Comparison of ENCODE assay signal across 29 cellular contexts in genomic region chr6:17790486-17790885, GRCh38.
"Had no signal": no experiment of that assay in that cellular context is flagged by ENCODE, and none has a peak within 500 bp of the region (broad histone marks: within the 10 kb centered on the region; RNA-seq: fewer than 3 reads in every experiment).

No MANE protein-coding gene starts in this region.

- H3K36me3 Mint-ChIP-seq: activated naive CD8-positive, alpha-beta T cell; naive thymus-derived CD8-positive, alpha-beta T cell had no signal

- H3K4me1 Mint-ChIP-seq: naive thymus-derived CD8-positive, alpha-beta T cell; neural crest cell; T-helper 17 cell; WTC11 had no signal

- H3K27me3 ChIP-seq: adrenal gland, ascending aorta, gastroesophageal sphincter, right atrium auricular region, testis, transverse colon had no signal

- ATAC-seq: activated CD8-positive, alpha-beta T cell treated with anti-CD3 and anti-CD28 coated beads, Interleukin-2, amount 10 ng/mL, durations not matched to agents 7 days and 5 days; activated T-cell treated with anti-CD3 and anti-CD28 coated beads, Interleukin-2, amount 50 U/mL, for 72 hours; gastroesophageal sphincter; left colon; naive thymus-derived CD8-positive, alpha-beta T cell; stimulated activated naive CD8-positive, alpha-beta T cell treated with anti-CD3 and anti-CD28 coated beads, Interleukin-15, Interleukin-2, amounts not matched to agents 100 U/mL and 50 U/mL, for 24 hours; T-helper 17 cell; WTC11 had no signal

- H3K4me1 ChIP-seq: adrenal gland, ascending aorta, gastroesophageal sphincter, parathyroid adenoma, psoas muscle, right atrium auricular region, testis, transverse colon had no signal

- H3K79me2 ChIP-seq: parathyroid adenoma had no signal

- H3K4me3 ChIP-seq: adrenal gland, ascending aorta, gastroesophageal sphincter, psoas muscle, right atrium auricular region, testis, transverse colon had no signal

- H2AFZ ChIP-seq: parathyroid adenoma had no signal

- DNase-seq: activated CD8-positive, alpha-beta T cell treated with anti-CD3 and anti-CD28 coated beads, Interleukin-2, amount 10 ng/mL, durations not matched to agents 7 days and 5 days; activated naive CD4-positive, alpha-beta T cell treated with Interleukin-2 at 50 U/mL for 16 hours; activated T-cell treated with anti-CD3 and anti-CD28 coated beads for 4 hours; activated T-cell treated with anti-CD3 and anti-CD28 coated beads, Interleukin-2, amount 50 U/mL, for 72 hours; adrenal gland; cortex of kidney; head of caudate nucleus; hippocampal formation; kidney; left colon; mammary epithelial cell; midbrain; naive thymus-derived CD8-positive, alpha-beta T cell; nucleus accumbens; psoas muscle; stimulated activated CD4-positive, alpha-beta T cell treated with anti-CD3 and anti-CD28 coated beads, Interleukin-2, amount 100 ng/mL, for 48 hours; stimulated activated naive CD8-positive, alpha-beta T cell treated with anti-CD3 and anti-CD28 coated beads, Interleukin-15, Interleukin-2, amounts not matched to agents 100 U/mL and 50 U/mL, for 24 hours; T-helper 17 cell; T1000; testis; transverse colon had no signal

- H3K27ac Mint-ChIP-seq: activated CD8-positive, alpha-beta T cell treated with anti-CD3 and anti-CD28 coated beads, Interleukin-2, amount 10 ng/mL, durations not matched to agents 7 days and 5 days; activated naive CD8-positive, alpha-beta T cell; activated T-cell treated with anti-CD3 and anti-CD28 coated beads, Interleukin-2, amount 50 U/mL, for 72 hours; T-helper 17 cell; WTC11 had no signal

- H3K27ac ChIP-seq: adrenal gland, ascending aorta, gastroesophageal sphincter, parathyroid adenoma, psoas muscle, right atrium auricular region, testis, transverse colon had no signal

- H3K9me3 Mint-ChIP-seq: activated T-cell treated with anti-CD3 and anti-CD28 coated beads, Interleukin-2, amount 50 U/mL, for 72 hours; brain; naive thymus-derived CD8-positive, alpha-beta T cell; neural crest cell; WTC11 had no signal

- H3K9ac ChIP-seq: parathyroid adenoma had no signal

- H3K9me3 ChIP-seq: adrenal gland, ascending aorta, gastroesophageal sphincter, psoas muscle, right atrium auricular region, testis, transverse colon had no signal

- H3K27me3 Mint-ChIP-seq: brain had no signal

- H3K4me3 Mint-ChIP-seq: activated CD8-positive, alpha-beta T cell treated with anti-CD3 and anti-CD28 coated beads, Interleukin-2, amount 10 ng/mL, durations not matched to agents 7 days and 5 days; activated naive CD8-positive, alpha-beta T cell; activated T-cell treated with anti-CD3 and anti-CD28 coated beads, Interleukin-2, amount 50 U/mL, for 72 hours; brain; naive thymus-derived CD8-positive, alpha-beta T cell; neural crest cell; T-helper 17 cell; WTC11 had no signal
